ENCODE assay signal across 8 cellular contexts in the genomic region with DNA sequence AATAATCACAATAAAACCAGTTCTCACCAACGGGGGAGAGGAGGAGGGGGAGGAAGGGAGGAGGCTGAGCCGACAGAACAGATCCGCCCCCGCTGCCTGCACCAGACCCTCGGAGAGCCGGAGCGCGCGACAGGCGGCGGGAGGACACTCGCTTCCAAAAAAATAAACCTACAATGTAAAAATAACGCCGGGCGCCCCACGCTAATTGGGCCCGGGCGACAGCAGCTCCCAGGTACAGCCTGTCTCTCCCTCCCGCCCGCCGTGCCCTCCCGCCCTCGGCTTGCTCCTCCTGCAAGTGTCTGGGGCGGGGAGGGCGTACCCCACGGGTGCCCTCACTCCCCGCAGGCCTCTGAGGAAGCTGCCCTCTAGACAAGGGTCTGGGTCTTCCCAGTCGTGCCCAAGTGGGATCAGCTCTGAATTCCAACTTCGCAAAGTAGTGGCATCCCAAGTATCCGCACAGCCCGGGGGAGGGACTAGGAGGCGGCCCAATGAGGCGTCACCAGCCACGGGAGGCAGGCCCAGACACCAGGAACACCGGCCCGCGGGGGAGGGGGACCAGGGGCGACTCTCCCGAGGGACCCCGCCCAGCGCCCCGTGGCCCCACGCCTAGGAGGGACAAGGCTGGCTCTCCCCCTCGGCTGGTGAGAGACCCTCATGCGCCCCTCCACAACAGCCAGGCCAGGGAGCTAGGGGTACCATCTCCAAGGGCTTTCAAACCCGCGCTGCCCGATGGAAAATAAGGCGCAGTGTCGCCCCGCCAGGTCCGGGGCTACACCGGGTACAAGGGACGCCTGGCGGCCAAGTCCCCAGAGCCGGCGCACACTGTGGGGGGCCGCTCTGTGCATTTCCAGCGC. TPM values are rescaled to one million over a fixed set of nuclear protein-coding genes. Genes with fewer than 3 reads are reported as not detected.
DNase-seq lines count a peak whose midpoint lies in the region; ATAC-seq and TF ChIP-seq lines count a peak whose summit lies in the region.

No MANE protein-coding gene starts in this region.

- WGBS in mammary epithelial cell (ENCODE audit: low coverage, missing lambda C conversion rate), result 1% methylated on average over 22 of the region's 59 CpGs

- DNase-seq in DMS 273 (lab: John Stamatoyannopoulos, UW; ENCODE audit: unreplicated experiment) (peak; percentile 84), DMS 273 treated with DMSO at 0.1 percent for 48 hours (lab: John Stamatoyannopoulos, UW) (no peak), NCI-H1930 (lab: John Stamatoyannopoulos, UW) (peak; percentile 17 to 40), mammary epithelial cell (peak; percentile 77), iPS-NIHi11 (ENCODE audit: low spot score) (peak; percentile 89)

- peak overlapping the region; percentile 73 for H2AFZ ChIP-seq in mammary epithelial cell (ENCODE audit: low read depth, low read length)

- dilution Hi-C loops in mammary epithelial cell (cut with HindIII; ENCODE audit: low sequenced_read_pairs), result no loop called here

- H3K4me3 ChIP-seq in mammary epithelial cell (replicated peaks in 1 of 3; ENCODE audit: insufficient read depth in 1 of 3, low read depth in 2 of 3, low read length in 3 of 3), result peak overlapping the region; percentile 86 to 97 (median 89)
- H3K4me3 ChIP-seq in skeletal muscle tissue (ENCODE audit: low read length in 3 of 3), result peak overlapping the region; percentile 78 to 87 (median 82)

- intact Hi-C loops in mammary epithelial cell (cut with micrococcal nuclease), result loop anchor here (1.0 to 10.0 kb wide), 8 partner anchors 47 to 341 kb away; no protein-coding TSS in a partner anchor

- H3K27ac ChIP-seq in VCaP (peak overlapping the region; percentile 98), mammary epithelial cell (ENCODE audit: insufficient read depth, low read depth, low read length) (peak overlapping the region; percentile 78), skeletal muscle tissue (ENCODE audit: low read depth, low read length) (peak overlapping the region; percentile 94)

- in situ Hi-C loops in mammary epithelial cell (cut with MboI; ENCODE audit: low sequenced_read_pairs in 2 of 2), result loop anchor here in 1 of 2 donors (5.0 kb wide), 1 partner anchor 196 kb away; no protein-coding TSS in a partner anchor

- H3K36me3 ChIP-seq in mammary epithelial cell (ENCODE audit: insufficient read depth, low read length) (no peaks in the 10 kb centered on the region), skeletal muscle tissue (ENCODE audit: control insufficient read depth in 3 of 3, insufficient read depth in 3 of 3, low read length in 3 of 3) (no peaks in the 10 kb centered on the region)

- H3K27me3 ChIP-seq in mammary epithelial cell (ENCODE audit: insufficient read depth, low read length), result no peaks in the 10 kb centered on the region
- H3K27me3 ChIP-seq in skeletal muscle tissue (ENCODE audit: control insufficient read depth in 3 of 3, insufficient read depth in 3 of 3, low read length in 3 of 3), result no peaks in the 10 kb centered on the region

- H4K20me1 ChIP-seq in mammary epithelial cell (ENCODE audit: insufficient read depth, low read length), result peaks cover 12% of the 10 kb centered on the region

- ATAC-seq in HG02759 (IDR thresholded peaks at IDR 0.05; ENCODE audit: unreplicated experiment), result peak; percentile 40

- peak overlapping the region; percentile 92 for H3K4me2 ChIP-seq in mammary epithelial cell (ENCODE audit: insufficient read depth, low read depth, low read length)

- H3K9ac ChIP-seq in mammary epithelial cell (ENCODE audit: insufficient read depth, low read length) (peak overlapping the region; percentile 73), skeletal muscle tissue (ENCODE audit: low read depth in 1 of 3, low read length in 3 of 3) (peak overlapping the region; percentile 77 to 95 (median 89))

- H3K9me3 ChIP-seq in mammary epithelial cell (replicated peaks; ENCODE audit: insufficient read depth, low read length) (no peaks in the 10 kb centered on the region), skeletal muscle tissue (ENCODE audit: control insufficient read depth in 3 of 3, low read length in 3 of 3) (no peaks in the 10 kb centered on the region)

- no TSS peak for BruUV-seq in mammary epithelial cell (replicated peaks; lab: Mats Ljungman, UMichigan)

- H3K4me1 ChIP-seq in mammary epithelial cell (ENCODE audit: insufficient read depth, low read length), result peaks cover 27% of the 10 kb centered on the region
- H3K4me1 ChIP-seq in skeletal muscle tissue (ENCODE audit: control insufficient read depth in 3 of 3, insufficient read depth in 3 of 3, low read length in 3 of 3), result peaks cover 27 to 44% (median 39%) of the 10 kb centered on the region in 3 donors

- peaks cover 59% of the 10 kb centered on the region for H3K79me2 ChIP-seq in mammary epithelial cell (ENCODE audit: insufficient read depth, low read length)

- CTCF ChIA-PET in mammary epithelial cell (lab: Charles Lee; ENCODE audit: low non-redundant PET), result no interaction called here

- TF ChIP-seq CTCF in VCaP (conservative IDR thresholded peaks at IDR 0.05) (no peak), mammary epithelial cell (conservative IDR thresholded peaks at IDR 0.05 in 1 of 2, IDR thresholded peaks at IDR 0.05 in 1 of 2; ENCODE audit: extremely low read depth in 1 of 2, insufficient read depth in 1 of 2, low read depth in 1 of 2, low read length in 2 of 2) (no peak)

RNA-seq across cellular contexts. Expression of gene NCOR2, which starts 1.0 kb away (rescaled TPM):
- total RNA-seq in mammary epithelial cell (100 to 1,000 TPM in 1 of 2 donors, 10 to 100 TPM in 1; 70.5 to 158 TPM), skeletal muscle tissue (32.9 TPM)
- polyA plus RNA-seq in mammary epithelial cell, result 18.9 TPM
- 117 TPM for polyA minus RNA-seq in mammary epithelial cell
